Comparison of ENCODE assay signal across 13 cellular contexts in genomic region chr20:60117040-60117439, GRCh38.
DNase-seq lines count a peak whose midpoint lies in the region; ATAC-seq and TF ChIP-seq lines count a peak whose summit lies in the region.
"Had no signal": no experiment of that assay in that cellular context is flagged by ENCODE, and none has a peak within 500 bp of the region (broad histone marks: within the 10 kb centered on the region; RNA-seq: fewer than 3 reads in every experiment).

No MANE protein-coding gene starts in this region.

- H3F3A ChIP-seq in Loucy (ENCODE audit: low read depth) (no peaks in the 10 kb centered on the region), GM23338 (replicated peaks; ENCODE audit: low read depth) (no peaks in the 10 kb centered on the region)

- H2AFZ ChIP-seq in Loucy (ENCODE audit: low read length) (no peak overlapping the region), GM23338 (no peak overlapping the region)

- H3K4me3 ChIP-seq in Loucy (ENCODE audit: low read length, poor library complexity, severe bottlenecking) (peak overlapping the region; percentile 3), choroid plexus epithelial cell (ENCODE audit: low read depth, low read length) (no peak overlapping the region), dorsolateral prefrontal cortex (no peak overlapping the region), GM23338 (no peak overlapping the region)
- H3K4me3 ChIP-seq: cardiac muscle cell had no signal

- H3K9ac ChIP-seq in Loucy (ENCODE audit: low read depth, low read length, poor library complexity, severe bottlenecking), result no peak overlapping the region

- H3K4me2 ChIP-seq in Loucy (ENCODE audit: low read depth, low read length, poor library complexity, severe bottlenecking) (peak overlapping the region; percentile 58), GM23338 (no peak overlapping the region)

- no peaks in the 10 kb centered on the region for H3K9me3 Mint-ChIP-seq in activated CD4-positive, alpha-beta memory T cell treated with anti-CD3 and anti-CD28 coated beads for 36 hours
- no peaks in the 10 kb centered on the region for H3K9me3 Mint-ChIP-seq in GM23338
- H3K9me3 Mint-ChIP-seq: naive B cell had no signal

- CTCF ChIA-PET in activated CD4-positive, alpha-beta memory T cell treated with anti-CD3 and anti-CD28 coated beads for 36 hours (lab: Charles Lee), result no interaction called here
- CTCF ChIA-PET in RWPE1 (lab: Yijun Ruan, JAX), result interaction anchor here (0.5 to 1.5 kb wide), 4 partner anchors 28 to 94 kb away, joined by 3 to 6 read pairs (median 4); no protein-coding TSS in a partner anchor

- no peaks in the 10 kb centered on the region for H3K9me3 ChIP-seq in Loucy (ENCODE audit: insufficient read depth, low read depth, low read length)

- no peaks in the 10 kb centered on the region for H3K36me3 Mint-ChIP-seq in activated CD4-positive, alpha-beta memory T cell treated with anti-CD3 and anti-CD28 coated beads for 36 hours
- H3K36me3 Mint-ChIP-seq in GM23338 (ENCODE audit: low read depth), result no peaks in the 10 kb centered on the region
- H3K36me3 Mint-ChIP-seq: naive B cell had no signal

- peaks cover 2% of the 10 kb centered on the region for H3K27me3 Mint-ChIP-seq in activated CD4-positive, alpha-beta memory T cell treated with anti-CD3 and anti-CD28 coated beads for 36 hours
- H3K27me3 Mint-ChIP-seq in GM23338 (ENCODE audit: insufficient read depth, low read depth, poor library complexity), result peaks cover 12% of the 10 kb centered on the region

- DNase-seq in CD1c-positive myeloid dendritic cell (ENCODE audit: extremely low spot score) (peak; percentile 75), choroid plexus epithelial cell (ENCODE audit: low read depth) (peak; percentile 3), putamen (ENCODE audit: low spot score) (peak; percentile 9), dorsolateral prefrontal cortex (no peak), RWPE1 (ENCODE audit: low spot score) (no peak), GM23338 (ENCODE audit: low spot score) (no peak)
- no peak for DNase-seq in activated CD4-positive, alpha-beta memory T cell treated with anti-CD3 and anti-CD28 coated beads for 36 hours
- DNase-seq: activated naive CD4-positive, alpha-beta T cell; naive B cell; NCI-H510A treated with DMSO at 0.1 percent for 48 hours had no signal

- H3K27me3 ChIP-seq in Loucy (ENCODE audit: insufficient read depth, low read length, poor library complexity, severe bottlenecking) (no peaks in the 10 kb centered on the region), dorsolateral prefrontal cortex (no peaks in the 10 kb centered on the region), GM23338 (ENCODE audit: insufficient read depth) (0 out of 2 replicates have a peak, but pooled peaks cover 3% of the 10 kb centered on the region)
- H3K27me3 ChIP-seq: cardiac muscle cell had no signal

- H3K27ac Mint-ChIP-seq in activated CD4-positive, alpha-beta memory T cell treated with anti-CD3 and anti-CD28 coated beads for 36 hours, result no peak overlapping the region
- H3K27ac Mint-ChIP-seq in GM23338, result no peak overlapping the region
- H3K27ac Mint-ChIP-seq: naive B cell had no signal

- H3K9me2 ChIP-seq in Loucy (replicated peaks; ENCODE audit: low read depth, low read length) (no peaks in the 10 kb centered on the region), GM23338 (ENCODE audit: insufficient read depth) (no peaks in the 10 kb centered on the region)

- H3K79me2 ChIP-seq in Loucy (ENCODE audit: insufficient read depth, low read length), result no peaks in the 10 kb centered on the region
- H3K79me2 ChIP-seq in GM23338 (replicated peaks; ENCODE audit: insufficient read depth), result no peaks in the 10 kb centered on the region

- ATAC-seq in GM23338, result no peak
- ATAC-seq: HCT116 had no signal

- intact Hi-C loops in activated CD4-positive, alpha-beta memory T cell treated with anti-CD3 and anti-CD28 coated beads for 36 hours (cut with micrococcal nuclease), result no loop called here
- intact Hi-C loops in dorsolateral prefrontal cortex (cut with DNase I), result no loop called here

- TF ChIP-seq CTCF in Loucy (conservative IDR thresholded peaks at IDR 0.05; ENCODE audit: low read length) (no peak), choroid plexus epithelial cell (conservative IDR thresholded peaks at IDR 0.05; ENCODE audit: low read depth, low read length) (no peak), dorsolateral prefrontal cortex (IDR thresholded peaks at IDR 0.05 in 54 of 56, conservative IDR thresholded peaks at IDR 0.05 in 2 of 56; ENCODE audit: low read depth in 1 of 56, partially characterized antibody in 56 of 56) (no peak), RWPE1 (conservative IDR thresholded peaks at IDR 0.05; ENCODE audit: low read depth) (no peak), GM23338 (conservative IDR thresholded peaks at IDR 0.05; ENCODE audit: low read depth in 2 of 2) (no peak)

- H4K20me1 ChIP-seq in Loucy (ENCODE audit: insufficient read depth, low read length, poor library complexity, severe bottlenecking), result no peaks in the 10 kb centered on the region
- no peaks in the 10 kb centered on the region for H4K20me1 ChIP-seq in GM23338 (replicated peaks; ENCODE audit: insufficient read depth)

- POLR2A ChIA-PET in activated CD4-positive, alpha-beta memory T cell treated with anti-CD3 and anti-CD28 coated beads for 36 hours (lab: Charles Lee), result no interaction called here
- POLR2A ChIA-PET in RWPE1 (lab: Yijun Ruan, JAX; ENCODE audit: low non-redundant PET), result no interaction called here

- H3K4me1 Mint-ChIP-seq in activated CD4-positive, alpha-beta memory T cell treated with anti-CD3 and anti-CD28 coated beads for 36 hours (ENCODE audit: low read depth), result no peaks in the 10 kb centered on the region
- H3K4me1 Mint-ChIP-seq in GM23338, result peaks cover 2% of the 10 kb centered on the region; the same call in 1 of the 3 replicates

- H3K36me3 ChIP-seq in Loucy (ENCODE audit: insufficient read depth, low read length) (no peaks in the 10 kb centered on the region; the same call in 1 of the 2 replicates), GM23338 (ENCODE audit: insufficient read depth) (no peaks in the 10 kb centered on the region)
- H3K36me3 ChIP-seq: cardiac muscle cell had no signal

- H3K27ac ChIP-seq in dorsolateral prefrontal cortex, result peak overlapping the region in 6 of 59 donors; percentile 6 to 59 (median 24)
- H3K27ac ChIP-seq in RWPE1, result no peak overlapping the region
- no peak overlapping the region for H3K27ac ChIP-seq in GM23338 (ENCODE audit: low read depth)
- H3K27ac ChIP-seq: cardiac muscle cell had no signal

- no peak overlapping the region for H3K4me3 Mint-ChIP-seq in activated CD4-positive, alpha-beta memory T cell treated with anti-CD3 and anti-CD28 coated beads for 36 hours
- no peak overlapping the region for H3K4me3 Mint-ChIP-seq in GM23338
- H3K4me3 Mint-ChIP-seq: naive B cell had no signal

- H3K4me1 ChIP-seq in Loucy (ENCODE audit: insufficient read depth, low read length, poor library complexity, severe bottlenecking) (peaks cover 17% of the 10 kb centered on the region), GM23338 (ENCODE audit: insufficient read depth) (no peaks in the 10 kb centered on the region)

TF ChIP-seq in GM23338, 12 proteins besides CTCF, POLR2A, EP300 and RAD21 (continues in another document):
- TF ChIP-seq ETS1 (IDR thresholded peaks at IDR 0.05), result no peak

Comparison
In these comparisons a context has a peak if more than half of its experiments do, and no peak if none do; other contexts are left out.
1. DNase-seq: peak in CD1c-positive myeloid dendritic cell (single experiment), choroid plexus epithelial cell (single experiment) and putamen (single experiment); none in activated CD4-positive, alpha-beta memory T cell treated with anti-CD3 and anti-CD28 coated beads for 36 hours (single experiment), dorsolateral prefrontal cortex (0 of 10), RWPE1 (single experiment) and GM23338 (single experiment).